In genomic region chr1:150487763-150488115, GRCh38 we compare ENCODE assay signal across 8 cellular contexts. TPM values are rescaled to one million over a fixed set of nuclear protein-coding genes. Genes with fewer than 3 reads are reported as not detected.
DNase-seq lines count a peak whose midpoint lies in the region; ATAC-seq, FAIRE-seq and TF ChIP-seq lines count a peak whose summit lies in the region.

No MANE protein-coding gene starts in this region.

- H3K36me3 ChIP-seq in GM12878 (ENCODE audit: control insufficient read depth in 2 of 2, insufficient read depth in 2 of 2, low read length in 1 of 2) (peaks cover 3 to 23% of the 10 kb centered on the region in 2 experiments), uterus (no peaks in the 10 kb centered on the region)

- no peak for TF ChIP-seq POLR2A in GM12878 (IDR thresholded peaks at IDR 0.05; ENCODE audit: low read depth, low read length)
- no peak for TF ChIP-seq POLR2A in uterus (IDR thresholded peaks at IDR 0.05)

- no peaks in the 10 kb centered on the region for H3K4me1 ChIP-seq in GM12878 (ENCODE audit: control insufficient read depth, insufficient read depth, low read length)
- H3K4me1 ChIP-seq in uterus = no peaks in the 10 kb centered on the region

- under 1% methylated on average over 7 of the region's 7 CpGs for WGBS in GM12878 (ENCODE audit: insufficient coverage, insufficient replicate concordance, low lambda C conversion rate, missing lambda C conversion rate)

- no peak for TF ChIP-seq EP300 in GM12878 (IDR thresholded peaks at IDR 0.05; ENCODE audit: borderline replicate concordance in 1 of 2, control insufficient read depth in 1 of 2, low read depth in 2 of 2, low read length in 2 of 2)

- H3K4me3 ChIP-seq in GM12878 (peak overlapping the region; percentile 95), uterus (peak overlapping the region; percentile 62 to 66)

- H3K4me3 Mint-ChIP-seq in activated naive CD4-positive, alpha-beta T cell treated with anti-CD3 and anti-CD28 coated beads, Interleukin-2, amount 10 ng/mL, durations not matched to agents 7 days and 5 days = peak overlapping the region; percentile 92
- H3K4me3 Mint-ChIP-seq in memory B cell = peak overlapping the region; percentile 95

- H3K9me3 ChIP-seq in GM12878 (replicated peaks; ENCODE audit: control insufficient read depth, insufficient read depth, low read length) (no peaks in the 10 kb centered on the region), uterus (no peaks in the 10 kb centered on the region)

- H3K79me2 ChIP-seq in GM12878 (ENCODE audit: control insufficient read depth, insufficient read depth, low read length) = peaks cover 14% of the 10 kb centered on the region

- in situ Hi-C loops in GM12878 (cut with MboI) = no loop called here

- peak overlapping the region; percentile 62 for H2AFZ ChIP-seq in GM12878 (ENCODE audit: control insufficient read depth, low read depth, low read length)

- POLR2A ChIA-PET in GM12878 (lab: Charles Lee) = interaction anchor here (1.3 kb wide), 1 partner anchor 124 kb away, joined by 5 read pairs; the partner anchor contains the start of gene RPRD2

- RAD21 ChIA-PET in GM12878 (lab: Charles Lee; ENCODE audit: unreplicated experiment) = interaction anchor here (1.6 kb wide), 1 partner anchor 28 kb away, joined by 6 read pairs; the partner anchor contains the start of gene FALEC

- TF ChIP-seq CTCF in GM12878 (IDR thresholded peaks at IDR 0.05 in 2 of 3, conservative IDR thresholded peaks at IDR 0.05 in 1 of 3; ENCODE audit: control insufficient read depth in 2 of 3, extremely low read depth in 1 of 3, insufficient read depth in 1 of 3, low read depth in 3 of 3, low read length in 3 of 3) = no peak
- TF ChIP-seq CTCF in uterus (IDR thresholded peaks at IDR 0.05) = no peak

- peak overlapping the region; percentile 92 for H3K4me2 ChIP-seq in GM12878 (ENCODE audit: control insufficient read depth, insufficient read depth)

- H3K9ac ChIP-seq in GM12878 (ENCODE audit: control insufficient read depth, insufficient read depth, low read length) = peak overlapping the region; percentile 98

- SMC1A ChIA-PET in GM12878 (lab: Charles Lee; ENCODE audit: uncharacterized antibody, unreplicated experiment) = interaction anchor here (2.1 kb wide), 1 partner anchor 28 kb away, joined by 11 read pairs; the partner anchor contains the start of gene FALEC

- no peaks in the 10 kb centered on the region for H3K27me3 Mint-ChIP-seq in activated naive CD4-positive, alpha-beta T cell treated with anti-CD3 and anti-CD28 coated beads, Interleukin-2, amount 10 ng/mL, durations not matched to agents 7 days and 5 days
- H3K27me3 Mint-ChIP-seq in memory B cell = no peaks in the 10 kb centered on the region

- H3K9me3 Mint-ChIP-seq in activated naive CD4-positive, alpha-beta T cell treated with anti-CD3 and anti-CD28 coated beads, Interleukin-2, amount 10 ng/mL, durations not matched to agents 7 days and 5 days = no peaks in the 10 kb centered on the region
- H3K9me3 Mint-ChIP-seq in memory B cell = no peaks in the 10 kb centered on the region

- FAIRE-seq in GM12878 (lab: Jason Lieb, UNC) = no peak

- H3K27me3 ChIP-seq in GM12878 (replicated peaks in 1 of 2; ENCODE audit: control insufficient read depth in 2 of 2, insufficient read depth in 2 of 2, low read length in 1 of 2) (no peaks in the 10 kb centered on the region), uterus (no peaks in the 10 kb centered on the region)

- H3K4me1 Mint-ChIP-seq in activated naive CD4-positive, alpha-beta T cell treated with anti-CD3 and anti-CD28 coated beads, Interleukin-2, amount 10 ng/mL, durations not matched to agents 7 days and 5 days = peaks cover 27% of the 10 kb centered on the region
- peaks cover 9% of the 10 kb centered on the region for H3K4me1 Mint-ChIP-seq in memory B cell

- peak overlapping the region; percentile 94 for H3K27ac Mint-ChIP-seq in activated naive CD4-positive, alpha-beta T cell treated with anti-CD3 and anti-CD28 coated beads, Interleukin-2, amount 10 ng/mL, durations not matched to agents 7 days and 5 days
- peak overlapping the region; percentile 94 for H3K27ac Mint-ChIP-seq in memory B cell

- H3K27ac ChIP-seq in GM12878 (ENCODE audit: control insufficient read depth, insufficient read depth) (peak overlapping the region; percentile 86), uterus (peak overlapping the region; percentile 73 to 79)

- TSS peak; percentile 83 for BruUV-seq in GM12878 (replicated peaks; lab: Mats Ljungman, UMichigan)

- CTCF ChIA-PET in activated naive CD4-positive, alpha-beta T cell treated with anti-CD3 and anti-CD28 coated beads, Interleukin-2, amount 10 ng/mL, durations not matched to agents 7 days and 5 days (lab: Charles Lee) = interaction anchor here (1.1 kb wide), 1 partner anchor 232 kb away, joined by 3 read pairs; no protein-coding TSS in a partner anchor
- CTCF ChIA-PET in GM12878 (lab: Yijun Ruan, JAX) = interaction anchor here (1.0 kb wide), 1 partner anchor 123 kb away, joined by 3 read pairs; no protein-coding TSS in a partner anchor

- intact Hi-C loops in GM12878 (cut with micrococcal nuclease; ENCODE audit: unreplicated experiment) = loop anchor here (10.0 kb wide), 1 partner anchor 137 kb away; the partner anchor contains the start of gene ENSA
- intact Hi-C loops in uterus (cut with DNase I; ENCODE audit: low total_unique reads) = no loop called here

- peaks cover 22% of the 10 kb centered on the region for H3K36me3 Mint-ChIP-seq in activated naive CD4-positive, alpha-beta T cell treated with anti-CD3 and anti-CD28 coated beads, Interleukin-2, amount 10 ng/mL, durations not matched to agents 7 days and 5 days
- peaks cover 11% of the 10 kb centered on the region for H3K36me3 Mint-ChIP-seq in memory B cell

- no peaks in the 10 kb centered on the region for H4K20me1 ChIP-seq in GM12878 (ENCODE audit: control insufficient read depth, insufficient read depth)

- TF ChIP-seq RAD21 in GM12878 (IDR thresholded peaks at IDR 0.05; ENCODE audit: insufficient read depth, low read depth, low read length) = no peak

- ATAC-seq in GM12878 = peak; percentile 11
- ATAC-seq in memory B cell (ENCODE audit: low read depth) = no peak

- no peak for DNase-seq in activated naive CD4-positive, alpha-beta T cell treated with anti-CD3 and anti-CD28 coated beads, Interleukin-2, amount 10 ng/mL, durations not matched to agents 7 days and 5 days
- DNase-seq in activated naive CD4-positive, alpha-beta T cell treated with anti-CD3 and anti-CD28 coated beads, Interleukin-2, amount 50 U/mL, for 16 hours = no peak
- no peak for DNase-seq in GM12878 (ENCODE audit: low read depth, low spot score)
- DNase-seq in memory B cell (ENCODE audit: low spot score in 2 of 2) = no peak
- no peak for DNase-seq in uterus
- no peak for DNase-seq in NCI-H526 treated with DMSO at 0.1 percent for 48 hours (lab: John Stamatoyannopoulos, UW)
- DNase-seq in amygdala (lab: John Stamatoyannopoulos, UW) = no peak
- no peak for DNase-seq in activated CD4-positive, alpha-beta T cell treated with anti-CD3 and anti-CD28 coated beads, Interleukin-2, amount 50 U/mL, for 4 hours

RNA-seq across cellular contexts. Expression of gene TARS2, which starts 0.5 kb away (rescaled TPM):
- 66.1 and 66.6 TPM in 2 replicates for total RNA-seq in GM12878 (2013; cell fraction: nucleolus; rRNA removed)
- total RNA-seq in GM12878 (2014; rRNA removed) (44.7 and 51.7 TPM in 2 replicates), GM12878 (2014; rRNA removed; fragmentation: Illumina TruSeq; extraction: Trizol) (31.4 and 31.9 TPM in 2 replicates), GM12878 (2021) (30.8 and 35.5 TPM in 2 replicates), uterus (10 to 100 TPM in 2 of 4 donors, 1 to 10 TPM in 2; 4.6 to 22.6 (median 10.2) TPM)
- 16.3 TPM for polyA plus RNA-seq in GM12878 (2011; ENCODE audit: low read depth)
- polyA plus RNA-seq in GM12878 (2011; rRNA removed) (34.0 and 44.7 TPM in 2 replicates), GM12878 (2014; fragmentation: Illumina TruSeq; extraction: Trizol) (36.7 and 46.2 TPM in 2 replicates), GM12878 (2014; fragmentation: Nextera tagmentation; extraction: Ambion mirVana) (10 to 100 TPM; 11.0 to 14.6 TPM), GM12878 (2014; rRNA removed) (47.8 and 51.8 TPM in 2 replicates), GM12878 (2016; fragmentation: Nextera tagmentation; extraction: Ambion mirVana) (10 to 100 TPM; 45.7 to 49.4 TPM)
- 71.2 and 98.0 TPM in 2 replicates for polyA plus RNA-seq in GM12878 (2011; cell fraction: cytosol; rRNA removed)
- 72.5 and 104 TPM in 2 replicates for polyA plus RNA-seq in GM12878 (2011; cell fraction: nucleus; rRNA removed)
- polyA plus RNA-seq in GM12878 (2012) = 26.4 and 31.6 TPM in 2 replicates
- polyA minus RNA-seq in GM12878 (2011; rRNA and poly(A)+ RNA removed) = 40.1 and 63.8 TPM in 2 replicates
- 14.5 and 16.8 TPM in 2 replicates for polyA minus RNA-seq in GM12878 (2011; cell fraction: cytosol; rRNA and poly(A)+ RNA removed)
- polyA minus RNA-seq in GM12878 (2011; cell fraction: nucleus; rRNA and poly(A)+ RNA removed) = 28.9 and 39.4 TPM in 2 replicates

RNA-seq across cellular contexts. Expression of gene ECM1, which starts 20.2 kb away (rescaled TPM):
- 2.4 and 3.7 TPM in 2 replicates for total RNA-seq in GM12878 (2013; cell fraction: nucleolus; rRNA removed)
- total RNA-seq in GM12878 (2014; rRNA removed) (0.22 and 0.34 TPM in 2 replicates), GM12878 (2014; rRNA removed; fragmentation: Illumina TruSeq; extraction: Trizol) (0.28 and 0.36 TPM in 2 replicates), GM12878 (2021) (1.0 and 1.3 TPM in 2 replicates), uterus (10 to 100 TPM in 2 of 4 donors, 1 to 10 TPM in 2; 1.5 to 38.5 (median 9.5) TPM)
- 0.37 TPM for polyA plus RNA-seq in GM12878 (2011; ENCODE audit: low read depth)
- polyA plus RNA-seq in GM12878 (2011; rRNA removed) (0.55 and 1.0 TPM in 2 replicates), GM12878 (2014; fragmentation: Illumina TruSeq; extraction: Trizol) (0.84 and 1.1 TPM in 2 replicates), GM12878 (2014; fragmentation: Nextera tagmentation; extraction: Ambion mirVana) (under 1 TPM; 0.06 to 0.35 TPM), GM12878 (2014; rRNA removed) (0.55 and 0.91 TPM in 2 replicates), GM12878 (2016; fragmentation: Nextera tagmentation; extraction: Ambion mirVana) (1 to 10 TPM in 1 of 2 experiments, under 1 TPM in 1; 0.66 to 1.1 TPM)
- 0.69 and 0.95 TPM in 2 replicates for polyA plus RNA-seq in GM12878 (2011; cell fraction: cytosol; rRNA removed)
- polyA plus RNA-seq in GM12878 (2011; cell fraction: nucleus; rRNA removed) = 8.4 and 8.6 TPM in 2 replicates
- polyA plus RNA-seq in GM12878 (2012) = 0.89 and 1.00 TPM in 2 replicates
- polyA minus RNA-seq in GM12878 (2011; rRNA and poly(A)+ RNA removed) = 0.51 and 1.3 TPM in 2 replicates
- polyA minus RNA-seq in GM12878 (2011; cell fraction: cytosol; rRNA and poly(A)+ RNA removed) = 0.31 TPM in 1 of 2 replicates, not detected in the other
- 1.3 and 1.5 TPM in 2 replicates for polyA minus RNA-seq in GM12878 (2011; cell fraction: nucleus; rRNA and poly(A)+ RNA removed)

RNA-seq across cellular contexts. Expression of gene FALEC, which starts 27.8 kb away (rescaled TPM):
- not detected in 2 replicates for total RNA-seq in GM12878 (2013; cell fraction: nucleolus; rRNA removed)
- total RNA-seq in GM12878 (2014; rRNA removed) (not detected in 2 replicates), GM12878 (2014; rRNA removed; fragmentation: Illumina TruSeq; extraction: Trizol) (0.31 and 0.37 TPM in 2 replicates), GM12878 (2021) (0.41 TPM in 1 of 2 replicates, not detected in the other), uterus (1 to 10 TPM in 1 of 4 donors, under 1 TPM in 1, not detected in 2; 0.88 to 1.0 TPM)
- polyA plus RNA-seq in GM12878 (2011; ENCODE audit: low read depth) = not detected
- polyA plus RNA-seq in GM12878 (2011; rRNA removed) (0.27 TPM in 1 of 2 replicates, not detected in the other), GM12878 (2014; fragmentation: Illumina TruSeq; extraction: Trizol) (0.40 TPM in 1 of 2 replicates, not detected in the other), GM12878 (2014; fragmentation: Nextera tagmentation; extraction: Ambion mirVana) (under 1 TPM in 1 of 2 experiments, not detected in 1; 0.21 TPM), GM12878 (2014; rRNA removed) (not detected in 2 replicates), GM12878 (2016; fragmentation: Nextera tagmentation; extraction: Ambion mirVana) (under 1 TPM; 0.32 to 0.71 TPM)
- polyA plus RNA-seq in GM12878 (2011; cell fraction: cytosol; rRNA removed) = not detected in 2 replicates
- 0.27 TPM in 1 of 2 replicates, not detected in the other for polyA plus RNA-seq in GM12878 (2011; cell fraction: nucleus; rRNA removed)
- not detected in 2 replicates for polyA plus RNA-seq in GM12878 (2012)
- not detected in 2 replicates for polyA minus RNA-seq in GM12878 (2011; rRNA and poly(A)+ RNA removed)
- polyA minus RNA-seq in GM12878 (2011; cell fraction: cytosol; rRNA and poly(A)+ RNA removed) = not detected in 2 replicates
- 0.60 and 1.2 TPM in 2 replicates for polyA minus RNA-seq in GM12878 (2011; cell fraction: nucleus; rRNA and poly(A)+ RNA removed)
